In genomic region chr2:3659447-3660432, GRCh38 we compare ENCODE assay signal across 12 cellular contexts. TPM values are rescaled to one million over a fixed set of nuclear protein-coding genes. Genes with fewer than 3 reads are reported as not detected.
DNase-seq lines count a peak whose midpoint lies in the region; ATAC-seq and TF ChIP-seq lines count a peak whose summit lies in the region.
"Had no signal": no experiment of that assay in that cellular context is flagged by ENCODE, and none has a peak within 500 bp of the region (broad histone marks: within the 10 kb centered on the region; RNA-seq: fewer than 3 reads in every experiment).

No MANE protein-coding gene starts in this region.

- peak overlapping the region; percentile 7; the same call in 1 of the 2 replicates for H2AFZ ChIP-seq in OCI-LY7 (ENCODE audit: low read length)

- no peak for TF ChIP-seq POLR2A in gastrocnemius medialis (IDR thresholded peaks at IDR 0.05)

- in situ Hi-C loops in gastrocnemius medialis (cut with MboI; ENCODE audit: low sequenced_read_pairs in 4 of 4), result no loop called here

- DNase-seq in DMS 273 (lab: John Stamatoyannopoulos, UW; ENCODE audit: unreplicated experiment), result peak; percentile 39
- no peak for DNase-seq in DMS 273 treated with DMSO at 0.1 percent for 48 hours (lab: John Stamatoyannopoulos, UW)
- DNase-seq in OCI-LY7 (ENCODE audit: low spot score), result no peak
- DNase-seq in glutamatergic neuron, result peak; percentile 62
- DNase-seq in gastrocnemius medialis, result peak in 1 of 2 donors; percentile 25
- DNase-seq in AG08395 (ENCODE audit: low spot score), result no peak
- DNase-seq in superior temporal gyrus (ENCODE audit: extremely low spot score), result no peak
- DNase-seq: NCI-H1048; stimulated activated CD4-positive, alpha-beta T cell treated with anti-CD3 and anti-CD28 coated beads, Interleukin-4, amount 100 ng/mL, for 4 hours had no signal

- intact Hi-C loops in OCI-LY7 (cut with micrococcal nuclease; ENCODE audit: unreplicated experiment), result no loop called here
- intact Hi-C loops in gastrocnemius medialis (cut with DNase I; ENCODE audit: low total_unique reads), result loop anchor here (10.0 kb wide), 1 partner anchor 65 kb away; the partner anchor contains the start of gene COLEC11

- peaks cover 32% of the 10 kb centered on the region for H3K4me1 Mint-ChIP-seq in glutamatergic neuron (ENCODE audit: low read depth, unreplicated experiment)

- no peak for TF ChIP-seq CTCF in OCI-LY7 (conservative IDR thresholded peaks at IDR 0.05; ENCODE audit: low read length)
- TF ChIP-seq CTCF in glutamatergic neuron (IDR thresholded peaks at IDR 0.05; ENCODE audit: partially characterized antibody, unreplicated experiment), result no peak
- TF ChIP-seq CTCF in gastrocnemius medialis (IDR thresholded peaks at IDR 0.05 in 4 of 5, conservative IDR thresholded peaks at IDR 0.05 in 1 of 5), result no peak

- POLR2A ChIA-PET in OCI-LY7 (lab: Charles Lee), result interaction anchor here (0.6 kb wide), 1 partner anchor 208 kb away, joined by 3 read pairs; no protein-coding TSS in a partner anchor

- H3K36me3 ChIP-seq in OCI-LY7 (ENCODE audit: insufficient read depth, low read length) (no peaks in the 10 kb centered on the region), gastrocnemius medialis (no peaks in the 10 kb centered on the region)

- H3K27ac ChIP-seq in OCI-LY7 (ENCODE audit: low read depth, low read length, poor library complexity, severe bottlenecking) (no peak overlapping the region), gastrocnemius medialis (peak overlapping the region in 3 of 4 donors; percentile 57 to 64 (median 58))
- H3K27ac ChIP-seq: 22Rv1 had no signal

- H3K4me2 ChIP-seq in OCI-LY7 (ENCODE audit: low read length), result no peak overlapping the region; the same call in 1 of the 2 replicates

- H3K27ac Mint-ChIP-seq in glutamatergic neuron (ENCODE audit: unreplicated experiment), result peak overlapping the region; percentile 93
- H3K27ac Mint-ChIP-seq: dendritic cell treated with granulocyte-macrophage colony-stimulating factor and Interleukin-4, amounts not matched to agents 40 ng/mL and 50 ng/mL, for 4 days had no signal

- no peaks in the 10 kb centered on the region for H3K9me3 ChIP-seq in OCI-LY7 (ENCODE audit: low read length)
- H3K9me3 ChIP-seq in gastrocnemius medialis, result no peaks in the 10 kb centered on the region

- no peaks in the 10 kb centered on the region for H3K27me3 ChIP-seq in gastrocnemius medialis

- peaks cover 26% of the 10 kb centered on the region for H3K4me1 ChIP-seq in OCI-LY7 (ENCODE audit: insufficient read depth, low read length, poor library complexity, severe bottlenecking)
- no peaks in the 10 kb centered on the region for H3K4me1 ChIP-seq in gastrocnemius medialis

- peak overlapping the region; percentile 54 for H3K4me3 Mint-ChIP-seq in glutamatergic neuron (ENCODE audit: unreplicated experiment)
- H3K4me3 Mint-ChIP-seq: dendritic cell treated with granulocyte-macrophage colony-stimulating factor and Interleukin-4, amounts not matched to agents 40 ng/mL and 50 ng/mL, for 4 days had no signal

- no peaks in the 10 kb centered on the region for H3K36me3 Mint-ChIP-seq in glutamatergic neuron (ENCODE audit: unreplicated experiment)

- no TSS peak for BruUV-seq in OCI-LY7 (replicated peaks; lab: Mats Ljungman, UMichigan)

- peak; percentile 58 to 62 for ATAC-seq in gastrocnemius medialis
- no peak for ATAC-seq in GM18498 (IDR thresholded peaks at IDR 0.05; ENCODE audit: unreplicated experiment)

- CTCF ChIA-PET in OCI-LY7 (lab: Charles Lee; ENCODE audit: unreplicated experiment), result no interaction called here

- no peak overlapping the region for H3K4me3 ChIP-seq in OCI-LY7 (ENCODE audit: low read depth, low read length, poor library complexity, severe bottlenecking)
- no peak overlapping the region for H3K4me3 ChIP-seq in gastrocnemius medialis

- H3K27me3 Mint-ChIP-seq in glutamatergic neuron (ENCODE audit: unreplicated experiment), result peaks cover 10% of the 10 kb centered on the region

- no peaks in the 10 kb centered on the region for H3K79me2 ChIP-seq in OCI-LY7 (ENCODE audit: insufficient read depth, low read depth, low read length)

- H3K9me3 Mint-ChIP-seq in glutamatergic neuron (ENCODE audit: unreplicated experiment), result peaks cover 14% of the 10 kb centered on the region
- H3K9me3 Mint-ChIP-seq: dendritic cell treated with granulocyte-macrophage colony-stimulating factor and Interleukin-4, amounts not matched to agents 40 ng/mL and 50 ng/mL, for 4 days had no signal

- no peaks in the 10 kb centered on the region for H3K9me2 ChIP-seq in OCI-LY7 (ENCODE audit: insufficient read depth, low read length)

- no peaks in the 10 kb centered on the region for H4K20me1 ChIP-seq in OCI-LY7 (ENCODE audit: insufficient read depth, low read length)

RNA-seq across cellular contexts. Expression of gene ALLC, which starts 1.7 kb away (rescaled TPM):
- not detected in 2 replicates for total RNA-seq in OCI-LY7 (2014; rRNA removed; shearing (Covaris generic))
- total RNA-seq in OCI-LY7 (2022) (not detected in 2 replicates), glutamatergic neuron (ENCODE audit: unreplicated experiment) (not detected), gastrocnemius medialis (not detected)

RNA-seq across cellular contexts. Expression of gene DCDC2C, which starts 43.6 kb away (rescaled TPM):
- total RNA-seq in OCI-LY7 (2014; rRNA removed; shearing (Covaris generic)), result not detected in 2 replicates
- total RNA-seq in OCI-LY7 (2022), result not detected in 2 replicates
- total RNA-seq in glutamatergic neuron (ENCODE audit: unreplicated experiment), result not detected
- total RNA-seq in gastrocnemius medialis, result not detected

Comparison
In these comparisons a context has a peak if more than half of its experiments do, and no peak if none do; other contexts are left out.
1. DNase-seq: peak in DMS 273 (single experiment) and glutamatergic neuron (single experiment); none in DMS 273 treated with DMSO at 0.1 percent for 48 hours (single experiment), OCI-LY7 (single experiment), AG08395 (single experiment) and superior temporal gyrus (single experiment).